In the genomic region with DNA sequence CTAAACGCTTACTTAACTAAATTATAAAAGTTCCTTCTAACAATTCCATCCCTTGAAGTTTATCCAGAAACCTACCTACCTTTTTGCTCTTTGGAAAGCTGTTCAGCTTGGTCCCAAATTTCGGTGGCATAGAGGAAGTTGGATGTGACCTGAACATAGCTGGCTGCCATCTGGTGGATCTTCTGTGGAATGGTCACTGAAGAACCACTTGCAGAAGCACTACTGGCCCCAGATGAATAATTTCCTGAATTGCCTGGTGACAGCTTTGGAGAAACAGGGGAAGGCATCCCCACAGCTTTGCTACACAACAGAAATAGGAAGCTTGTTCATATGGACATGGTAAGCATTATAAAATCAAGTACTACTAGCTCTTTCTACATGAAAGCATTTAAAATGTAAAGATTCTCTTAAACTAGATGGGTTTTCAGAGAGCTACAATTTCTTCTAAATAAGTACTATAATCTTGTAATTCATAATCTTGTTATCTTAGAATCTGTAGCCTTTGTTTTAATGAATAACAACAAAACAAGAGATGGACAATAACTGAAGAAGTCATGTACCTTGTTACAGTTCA, we compare ENCODE assay signal across 8 cellular contexts.
A peak's percentile ranks its signal among the peaks of the same experiment; 100 is the strongest.
DNase-seq lines count a peak whose midpoint lies in the region; ATAC-seq and TF ChIP-seq lines count a peak whose summit lies in the region.

No MANE protein-coding gene starts in this region.

- peak; percentile 70 for ATAC-seq in HG03108 (IDR thresholded peaks at IDR 0.05; ENCODE audit: unreplicated experiment)
- no peak for ATAC-seq in GM18870 (IDR thresholded peaks at IDR 0.05; ENCODE audit: unreplicated experiment)

- DNase-seq in NCI-H1105 treated with DMSO at 0.1 percent for 48 hours (lab: John Stamatoyannopoulos, UW) (peak; percentile 32), NCI-H1105 (lab: John Stamatoyannopoulos, UW) (no peak), NOMO-1 (lab: John Stamatoyannopoulos, UW; ENCODE audit: unreplicated experiment in 2 of 2) (peak; percentile 41 to 84), anterior cingulate cortex (lab: John Stamatoyannopoulos, UW) (peak in 38 of 58 donors; percentile 5 to 85 (median 40)), hepatic stellate cell (ENCODE audit: low spot score) (peak; percentile 38), retinal pigment epithelial cell (ENCODE audit: low read depth) (no peak)

- no peak overlapping the region for H3K4me3 ChIP-seq in retinal pigment epithelial cell (ENCODE audit: low read length)

- peak; percentile 72 for TF ChIP-seq CTCF in retinal pigment epithelial cell (conservative IDR thresholded peaks at IDR 0.05; ENCODE audit: low read depth, low read length)

Comparison
In these comparisons a context has a peak if more than half of its experiments do, and no peak if none do; other contexts are left out.
1. DNase-seq: peak in NCI-H1105 treated with DMSO at 0.1 percent for 48 hours (single experiment), NOMO-1 (2 of 2), anterior cingulate cortex (38 of 58) and hepatic stellate cell (single experiment); none in NCI-H1105 (single experiment) and retinal pigment epithelial cell (single experiment).